Comparison of ENCODE assay signal across 29 cellular contexts in the genomic region with DNA sequence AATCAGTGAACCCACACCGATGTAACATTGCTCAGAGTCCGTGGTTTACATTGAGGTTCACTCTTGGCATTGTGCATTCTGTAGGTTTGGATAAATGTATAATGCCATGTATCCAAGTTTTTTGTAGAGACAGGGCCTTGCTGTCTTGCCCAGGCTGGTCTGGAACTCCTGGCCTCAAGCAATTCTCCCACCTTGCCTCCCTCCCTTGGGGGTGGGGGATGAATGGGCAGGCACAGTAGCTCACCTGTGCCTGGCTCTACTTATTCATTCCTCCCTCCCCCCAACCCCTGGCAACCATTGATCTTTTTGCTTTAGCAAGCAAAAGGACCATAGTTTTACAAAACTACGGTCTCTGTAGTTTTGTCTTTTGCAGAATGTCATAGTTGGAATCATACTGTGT.
A peak's percentile ranks its signal among the peaks of the same experiment; 100 is the strongest.
DNase-seq lines count a peak whose midpoint lies in the region; ATAC-seq, FAIRE-seq and TF ChIP-seq lines count a peak whose summit lies in the region.
"Had no signal": no experiment of that assay in that cellular context is flagged by ENCODE, and none has a peak within 500 bp of the region (broad histone marks: within the 10 kb centered on the region; RNA-seq: fewer than 3 reads in every experiment).

No MANE protein-coding gene starts in this region.

- 30 to 58% (median 44%) methylated on average over 3 of the region's 3 CpGs for WGBS in small intestine, 3 donors

- peaks cover 85% of the 10 kb centered on the region for H3K79me2 ChIP-seq in GM23338 (replicated peaks; ENCODE audit: insufficient read depth)

- CTCF ChIA-PET in WTC11 (lab: Charles Lee): interaction anchor here (0.5 to 1.0 kb wide), 4 partner anchors 10 to 198 kb away, joined by 3 to 4 read pairs (median 3); no protein-coding TSS in a partner anchor

- peaks cover 7% of the 10 kb centered on the region; the same call in 1 of the 2 replicates for H3F3A ChIP-seq in GM23338 (replicated peaks; ENCODE audit: low read depth)

- no peak for FAIRE-seq in small intestine (lab: Jason Lieb, UNC)
- FAIRE-seq: D721Med, GM18507, urothelium cell line had no signal

- H3K9me2 ChIP-seq in GM23338 (ENCODE audit: insufficient read depth): no peaks in the 10 kb centered on the region

- no peak overlapping the region for H2AFZ ChIP-seq in GM23338

- H3K9me3 Mint-ChIP-seq in GM23338 (peaks cover 21% of the 10 kb centered on the region), WTC11 (peaks cover 24% of the 10 kb centered on the region)
- H3K9me3 Mint-ChIP-seq: central memory CD8-positive, alpha-beta T cell; effector memory CD8-positive, alpha-beta T cell had no signal

- DNase-seq in GM23338 (ENCODE audit: low spot score) (peak; percentile 62), WTC11 (ENCODE audit: low spot score) (no peak), globus pallidus (ENCODE audit: low spot score) (peak; percentile 38), small intestine (no peak), HuH-7 (ENCODE audit: low spot score) (no peak), anterior cingulate cortex (lab: John Stamatoyannopoulos, UW) (no peak), DMS114 treated with DMSO at 0.1 percent for 48 hours (lab: John Stamatoyannopoulos, UW; ENCODE audit: unreplicated experiment) (no peak), cardiac septum (ENCODE audit: low spot score) (no peak)
- DNase-seq: activated CD8-positive, alpha-beta memory T cell treated with anti-CD3 and anti-CD28 coated beads, Interleukin-2, amount 50 U/mL, for 48 hours; activated gamma-delta T cell treated with Interleukin-2 at 50 U/mL for 16 hours; C1 segment of cervical spinal cord; effector memory CD8-positive, alpha-beta T cell; glutamatergic neuron; KG1; left ventricle myocardium inferior; MV-4-11; NCI-H187 treated with DMSO at 0.1 percent for 48 hours; NCI-H2227 treated with DMSO at 0.1 percent for 48 hours; psoas muscle; stimulated activated CD4-positive, alpha-beta T cell treated with anti-CD3 and anti-CD28 coated beads, Interleukin-2, amount 100 ng/mL, for 48 hours; stimulated activated naive CD4-positive, alpha-beta T cell treated with Interleukin-2 at 50 U/mL for 16 hours; T-helper 2 cell; WERI-Rb-1 had no signal

- H3K27ac Mint-ChIP-seq in GM23338 (peak overlapping the region; percentile 94), WTC11 (peak overlapping the region; percentile 96)
- H3K27ac Mint-ChIP-seq: effector memory CD8-positive, alpha-beta T cell had no signal

- POLR2A ChIA-PET in WTC11 (lab: Charles Lee): interaction anchor here (2.2 kb wide), 1 partner anchor 35 kb away, joined by 9 read pairs; no protein-coding TSS in a partner anchor

- peak overlapping the region; percentile 73 for H3K4me2 ChIP-seq in GM23338

- H3K36me3 Mint-ChIP-seq in GM23338 (ENCODE audit: low read depth) (peaks cover 33% of the 10 kb centered on the region), WTC11 (peaks cover 28% of the 10 kb centered on the region)

- H3K4me1 ChIP-seq in GM23338 (ENCODE audit: insufficient read depth) (peaks cover 59% of the 10 kb centered on the region), small intestine (ENCODE audit: control insufficient read depth in 2 of 2, insufficient read depth in 1 of 2, low read depth in 1 of 2, low read length in 1 of 2) (peaks cover 6 to 7% of the 10 kb centered on the region in 2 donors)
- H3K4me1 ChIP-seq: psoas muscle had no signal

- TF ChIP-seq CTCF in GM23338 (conservative IDR thresholded peaks at IDR 0.05; ENCODE audit: low read depth in 2 of 2): no peak
- TF ChIP-seq CTCF in WTC11 (IDR thresholded peaks at IDR 0.05): no peak

- intact Hi-C loops in cardiac septum (cut with DNase I): no loop called here

- ATAC-seq in GM23338: peak; percentile 80
- peak; percentile 66 for ATAC-seq in WTC11
- ATAC-seq: effector memory CD8-positive, alpha-beta T cell; psoas muscle had no signal

- H3K27me3 ChIP-seq in GM23338 (ENCODE audit: insufficient read depth): no peaks in the 10 kb centered on the region
- no peaks in the 10 kb centered on the region for H3K27me3 ChIP-seq in small intestine (ENCODE audit: control insufficient read depth in 2 of 2, insufficient read depth in 2 of 2, low read length in 2 of 2)
- H3K27me3 ChIP-seq: SJSA1 had no signal

- H4K20me1 ChIP-seq in GM23338 (replicated peaks; ENCODE audit: insufficient read depth): no peaks in the 10 kb centered on the region

- H3K27me3 Mint-ChIP-seq in GM23338 (ENCODE audit: insufficient read depth, low read depth, poor library complexity) (peaks cover 5% of the 10 kb centered on the region), WTC11 (ENCODE audit: low read depth) (no peaks in the 10 kb centered on the region; the same call in 1 of the 2 replicates)
- H3K27me3 Mint-ChIP-seq: central memory CD8-positive, alpha-beta T cell; effector memory CD8-positive, alpha-beta T cell had no signal

- peaks cover 11% of the 10 kb centered on the region; the same call in 1 of the 2 replicates for H3K36me3 ChIP-seq in GM23338 (ENCODE audit: insufficient read depth)
- H3K36me3 ChIP-seq in small intestine (ENCODE audit: control insufficient read depth in 2 of 2, insufficient read depth in 2 of 2, low read length in 2 of 2): no peaks in the 10 kb centered on the region
- H3K36me3 ChIP-seq: left ventricle myocardium inferior, SJSA1, WERI-Rb-1 had no signal

- H3K4me1 Mint-ChIP-seq in GM23338: peaks cover 50% of the 10 kb centered on the region
- H3K4me1 Mint-ChIP-seq in WTC11: peaks cover 63% of the 10 kb centered on the region
- H3K4me1 Mint-ChIP-seq: central memory CD8-positive, alpha-beta T cell had no signal

- H3K9me3 ChIP-seq in small intestine (ENCODE audit: control insufficient read depth, low read depth): no peaks in the 10 kb centered on the region
- H3K9me3 ChIP-seq: left ventricle myocardium inferior, psoas muscle, SJSA1 had no signal

- H3K4me3 ChIP-seq in GM23338 (peak overlapping the region; percentile 28), small intestine (ENCODE audit: low read depth in 1 of 2, low read length in 2 of 2) (no peak overlapping the region)
- H3K4me3 ChIP-seq: left ventricle myocardium inferior, psoas muscle, SJSA1 had no signal

- H3K4me3 Mint-ChIP-seq in GM23338: no peak overlapping the region; the same call in 2 of the 3 replicates
- peak overlapping the region; percentile 31 for H3K4me3 Mint-ChIP-seq in WTC11
- H3K4me3 Mint-ChIP-seq: central memory CD8-positive, alpha-beta T cell; effector memory CD8-positive, alpha-beta T cell had no signal

- H3K27ac ChIP-seq in GM23338 (ENCODE audit: low read depth) (peak overlapping the region; percentile 96), small intestine (ENCODE audit: low read depth in 1 of 2, low read length in 1 of 2) (peak overlapping the region; percentile 52 to 56)
- H3K27ac ChIP-seq: HL-60, left ventricle myocardium inferior, psoas muscle, WERI-Rb-1 had no signal

TF ChIP-seq in GM23338, 12 proteins besides CTCF, POLR2A, EP300 and RAD21 (continues in another document):
- TF ChIP-seq STAT1 (IDR thresholded peaks at IDR 0.05; ENCODE audit: unreplicated experiment) (no peak), ZNF114 (CRISPR knock-in tag; IDR thresholded peaks at IDR 0.05) (no peak), NANOG (IDR thresholded peaks at IDR 0.05; ENCODE audit: borderline replicate concordance) (no peak), CREB1 (CRISPR knock-in tag; IDR thresholded peaks at IDR 0.05; ENCODE audit: low read depth) (no peak), ZNF331 (CRISPR knock-in tag; IDR thresholded peaks at IDR 0.05; ENCODE audit: low read depth) (no peak), EZH2phosphoT487 (IDR thresholded peaks at IDR 0.05; ENCODE audit: unreplicated experiment) (no peak), JUNB (IDR thresholded peaks at IDR 0.05; ENCODE audit: unreplicated experiment) (no peak)
- TF ChIP-seq, protein P1, sequence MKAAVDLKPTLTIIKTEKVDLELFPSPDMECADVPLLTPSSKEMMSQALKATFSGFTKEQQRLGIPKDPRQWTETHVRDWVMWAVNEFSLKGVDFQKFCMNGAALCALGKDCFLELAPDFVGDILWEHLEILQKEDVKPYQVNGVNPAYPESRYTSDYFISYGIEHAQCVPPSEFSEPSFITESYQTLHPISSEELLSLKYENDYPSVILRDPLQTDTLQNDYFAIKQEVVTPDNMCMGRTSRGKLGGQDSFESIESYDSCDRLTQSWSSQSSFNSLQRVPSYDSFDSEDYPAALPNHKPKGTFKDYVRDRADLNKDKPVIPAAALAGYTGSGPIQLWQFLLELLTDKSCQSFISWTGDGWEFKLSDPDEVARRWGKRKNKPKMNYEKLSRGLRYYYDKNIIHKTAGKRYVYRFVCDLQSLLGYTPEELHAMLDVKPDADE (IDR thresholded peaks at IDR 0.05): no peak

TF ChIP-seq in WTC11, 78 proteins besides CTCF, POLR2A, EP300 and RAD21 (continues in another document):
- TF ChIP-seq SMAD4 (CRISPR knock-in tag; IDR thresholded peaks at IDR 0.05) (no peak), SP1 (CRISPR knock-in tag; conservative IDR thresholded peaks at IDR 0.05) (no peak), ZNF121 (CRISPR knock-in tag; IDR thresholded peaks at IDR 0.05) (peak; percentile 99), USF1 (CRISPR knock-in tag; IDR thresholded peaks at IDR 0.05) (no peak)

Comparison
In these comparisons a context has a peak if more than half of its experiments do, and no peak if none do; other contexts are left out.
1. DNase-seq: peak in GM23338 (single experiment) and globus pallidus (single experiment); none in WTC11 (single experiment), small intestine (single experiment), HuH-7 (single experiment), anterior cingulate cortex (0 of 58), DMS114 treated with DMSO at 0.1 percent for 48 hours (single experiment) and cardiac septum (single experiment).